Comparison of ENCODE assay signal across 15 cellular contexts in the genomic region with DNA sequence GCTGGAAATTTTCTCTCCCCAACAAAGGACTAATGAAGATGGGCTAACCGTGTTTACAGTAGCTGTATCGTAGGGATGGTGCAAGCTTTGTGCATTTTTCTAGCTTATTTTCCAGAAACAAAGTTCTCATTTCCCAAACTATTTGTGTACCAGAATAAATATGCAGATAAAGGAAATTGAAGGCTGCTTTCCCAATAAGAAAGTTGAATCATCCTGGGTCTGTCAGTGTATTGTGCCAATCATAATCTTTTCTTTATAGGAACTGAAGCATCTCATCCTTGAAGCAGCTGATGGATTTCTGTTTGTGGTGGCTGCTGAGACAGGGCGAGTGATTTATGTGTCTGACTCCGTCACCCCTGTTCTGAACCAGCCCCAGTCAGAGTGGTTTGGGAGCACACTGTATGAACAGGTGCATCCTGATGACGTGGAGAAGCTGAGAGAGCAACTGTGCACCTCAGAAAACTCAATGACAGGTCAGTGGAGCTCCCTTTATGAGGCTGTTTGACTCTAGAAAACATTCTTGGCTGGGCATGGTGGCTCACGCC.
A peak's percentile ranks its signal among the peaks of the same experiment; 100 is the strongest.
DNase-seq lines count a peak whose midpoint lies in the region; ATAC-seq, FAIRE-seq and TF ChIP-seq lines count a peak whose summit lies in the region.
"Had no signal": no experiment of that assay in that cellular context is flagged by ENCODE, and none has a peak within 500 bp of the region (broad histone marks: within the 10 kb centered on the region; RNA-seq: fewer than 3 reads in every experiment).

No MANE protein-coding gene starts in this region.

- peak overlapping the region; percentile 6 for H3K9ac ChIP-seq in skeletal muscle satellite cell (ENCODE audit: low read depth, low read length)

- H3K36me3 ChIP-seq in skeletal muscle satellite cell (ENCODE audit: insufficient read depth, low read length), result no peaks in the 10 kb centered on the region

- no peak overlapping the region for H3K4me3 ChIP-seq in skeletal muscle satellite cell (ENCODE audit: low read length)

- peaks cover 28% of the 10 kb centered on the region for H3K4me1 ChIP-seq in skeletal muscle satellite cell (ENCODE audit: control insufficient read depth, insufficient read depth, low read length)
- H3K4me1 ChIP-seq: Caco-2 had no signal

- TF ChIP-seq POLR2A in GM12891 (IDR thresholded peaks at IDR 0.05; ENCODE audit: low read depth, low read length), result no peak

- H3K9me3 ChIP-seq in skeletal muscle satellite cell (replicated peaks; ENCODE audit: low read length), result no peaks in the 10 kb centered on the region

- peak; percentile 21 for DNase-seq in DMS53 (lab: John Stamatoyannopoulos, UW)
- DNase-seq in DMS53 treated with DMSO at 0.1 percent for 48 hours (lab: John Stamatoyannopoulos, UW; ENCODE audit: unreplicated experiment), result no peak
- DNase-seq in SHP77 (lab: John Stamatoyannopoulos, UW), result peak; percentile 69 to 80
- peak; percentile 12 for DNase-seq in fibroblast of peridontal ligament (ENCODE audit: extremely low read depth)
- DNase-seq in mesenteric fat pad (ENCODE audit: low spot score), result no peak
- DNase-seq in GM12891 (ENCODE audit: insufficient read length, low spot score), result no peak
- DNase-seq: C1 segment of cervical spinal cord, Caco-2, NCI-H1048, NCI-H2029, NCI-H510A treated with DMSO at 0.1 percent for 48 hours had no signal

- no peaks in the 10 kb centered on the region for H3K27me3 ChIP-seq in skeletal muscle satellite cell (ENCODE audit: control insufficient read depth, insufficient read depth, low read length)

- no peak for FAIRE-seq in GM12891 (lab: Jason Lieb, UNC)

- no peak for ATAC-seq in GM21526 (IDR thresholded peaks at IDR 0.05; ENCODE audit: low FRiP score, unreplicated experiment)
- ATAC-seq: HCT116, Panc1 had no signal

- H3K4me2 ChIP-seq in skeletal muscle satellite cell (ENCODE audit: low read length), result no peak overlapping the region

TF ChIP-seq in GM12891, 5 proteins besides CTCF, POLR2A, EP300 and RAD21:
- TF ChIP-seq SPI1 (IDR thresholded peaks at IDR 0.05; ENCODE audit: low read depth, low read length), result no peak
- TF ChIP-seq POU2F2 (IDR thresholded peaks at IDR 0.05; ENCODE audit: low read depth, low read length), result no peak
- TF ChIP-seq TAF1 (IDR thresholded peaks at IDR 0.05; ENCODE audit: low read depth, low read length), result no peak
- TF ChIP-seq POLR2AphosphoS5 (IDR thresholded peaks at IDR 0.05; ENCODE audit: low read depth, low read length), result no peak
- TF ChIP-seq PAX5 (IDR thresholded peaks at IDR 0.05; ENCODE audit: insufficient read depth, low read length, severe bottlenecking), result no peak

Comparison
In these comparisons a context has a peak if more than half of its experiments do, and no peak if none do; other contexts are left out.
1. DNase-seq: peak in DMS53 (single experiment), SHP77 (2 of 2) and fibroblast of peridontal ligament (single experiment); none in DMS53 treated with DMSO at 0.1 percent for 48 hours (single experiment), mesenteric fat pad (single experiment) and GM12891 (single experiment).